ENCODE assay signal across 15 cellular contexts in genomic region chr18:13291299-13291698, GRCh38.
DNase-seq lines count a peak whose midpoint lies in the region; ATAC-seq, FAIRE-seq and TF ChIP-seq lines count a peak whose summit lies in the region.
"Had no signal": no experiment of that assay in that cellular context is flagged by ENCODE, and none has a peak within 500 bp of the region (broad histone marks: within the 10 kb centered on the region; RNA-seq: fewer than 3 reads in every experiment).

No MANE protein-coding gene starts in this region.

- CTCF ChIA-PET in RWPE1 (lab: Yijun Ruan, JAX) = interaction anchor here (0.5 kb wide), 1 partner anchor 16 kb away, joined by 12 read pairs; no protein-coding TSS in a partner anchor

- H3K9me3 Mint-ChIP-seq in activated T-cell treated with anti-CD3 and anti-CD28 coated beads, Interleukin-2, amount 50 U/mL, for 24 hours = no peaks in the 10 kb centered on the region

- no peaks in the 10 kb centered on the region for H3K27me3 Mint-ChIP-seq in activated T-cell treated with anti-CD3 and anti-CD28 coated beads, Interleukin-2, amount 50 U/mL, for 24 hours

- intact Hi-C loops in sciatic nerve (cut with DNase I) = no loop called here

- no peak for ATAC-seq in sciatic nerve
- ATAC-seq: Right ventricle myocardium inferior had no signal

- H3K36me3 Mint-ChIP-seq in activated T-cell treated with anti-CD3 and anti-CD28 coated beads, Interleukin-2, amount 50 U/mL, for 24 hours (ENCODE audit: low read depth) = peaks cover 7% of the 10 kb centered on the region

- no peak for TF ChIP-seq CTCF in LNCaP clone FGC (IDR thresholded peaks at IDR 0.05; ENCODE audit: control insufficient read depth, extremely low read depth, insufficient read depth)
- no peak for TF ChIP-seq CTCF in RWPE1 (conservative IDR thresholded peaks at IDR 0.05; ENCODE audit: low read depth)

- no peak for FAIRE-seq in GM19239 (lab: Jason Lieb, UNC)
- FAIRE-seq: H54 had no signal

- H3K27ac ChIP-seq in RWPE1 = no peak overlapping the region
- H3K27ac ChIP-seq: KMS-11 had no signal

- peaks cover 84% of the 10 kb centered on the region for H3K4me1 Mint-ChIP-seq in activated T-cell treated with anti-CD3 and anti-CD28 coated beads, Interleukin-2, amount 50 U/mL, for 24 hours (ENCODE audit: low read depth)

- no peak for DNase-seq in activated T-cell treated with anti-CD3 and anti-CD28 coated beads, Interleukin-2, amount 50 U/mL, for 24 hours
- DNase-seq in activated T-cell treated with anti-CD3 and anti-CD28 coated beads for 4 hours = no peak
- peak; percentile 39 for DNase-seq in LNCaP clone FGC (ENCODE audit: low read depth)
- peak; percentile 55 for DNase-seq in cerebellum (ENCODE audit: low spot score)
- no peak for DNase-seq in RWPE1 (ENCODE audit: low spot score)
- DNase-seq in sciatic nerve (ENCODE audit: low spot score) = no peak
- DNase-seq in GM19239 (ENCODE audit: insufficient read length, low spot score) = no peak
- DNase-seq: AML-193, MM.1S, NCI-H187 treated with DMSO at 0.1 percent for 48 hours, NCI-H2171, NCI-H82 had no signal

- no peak overlapping the region for H3K4me3 ChIP-seq in LNCaP clone FGC (ENCODE audit: low read depth, low read length)

- H3K27ac Mint-ChIP-seq in activated T-cell treated with anti-CD3 and anti-CD28 coated beads, Interleukin-2, amount 50 U/mL, for 24 hours = peak overlapping the region; percentile 78

- POLR2A ChIA-PET in RWPE1 (lab: Yijun Ruan, JAX; ENCODE audit: low non-redundant PET) = no interaction called here

- H3K4me3 Mint-ChIP-seq in activated T-cell treated with anti-CD3 and anti-CD28 coated beads, Interleukin-2, amount 50 U/mL, for 24 hours = no peak overlapping the region

Comparison
In these comparisons a context has a peak if more than half of its experiments do, and no peak if none do; other contexts are left out.
1. DNase-seq: peak in LNCaP clone FGC (single experiment) and cerebellum (single experiment); none in activated T-cell treated with anti-CD3 and anti-CD28 coated beads, Interleukin-2, amount 50 U/mL, for 24 hours (single experiment), activated T-cell treated with anti-CD3 and anti-CD28 coated beads for 4 hours (single experiment), RWPE1 (single experiment), sciatic nerve (single experiment) and GM19239 (single experiment).